ENCODE assay signal across 20 cellular contexts in the genomic region with DNA sequence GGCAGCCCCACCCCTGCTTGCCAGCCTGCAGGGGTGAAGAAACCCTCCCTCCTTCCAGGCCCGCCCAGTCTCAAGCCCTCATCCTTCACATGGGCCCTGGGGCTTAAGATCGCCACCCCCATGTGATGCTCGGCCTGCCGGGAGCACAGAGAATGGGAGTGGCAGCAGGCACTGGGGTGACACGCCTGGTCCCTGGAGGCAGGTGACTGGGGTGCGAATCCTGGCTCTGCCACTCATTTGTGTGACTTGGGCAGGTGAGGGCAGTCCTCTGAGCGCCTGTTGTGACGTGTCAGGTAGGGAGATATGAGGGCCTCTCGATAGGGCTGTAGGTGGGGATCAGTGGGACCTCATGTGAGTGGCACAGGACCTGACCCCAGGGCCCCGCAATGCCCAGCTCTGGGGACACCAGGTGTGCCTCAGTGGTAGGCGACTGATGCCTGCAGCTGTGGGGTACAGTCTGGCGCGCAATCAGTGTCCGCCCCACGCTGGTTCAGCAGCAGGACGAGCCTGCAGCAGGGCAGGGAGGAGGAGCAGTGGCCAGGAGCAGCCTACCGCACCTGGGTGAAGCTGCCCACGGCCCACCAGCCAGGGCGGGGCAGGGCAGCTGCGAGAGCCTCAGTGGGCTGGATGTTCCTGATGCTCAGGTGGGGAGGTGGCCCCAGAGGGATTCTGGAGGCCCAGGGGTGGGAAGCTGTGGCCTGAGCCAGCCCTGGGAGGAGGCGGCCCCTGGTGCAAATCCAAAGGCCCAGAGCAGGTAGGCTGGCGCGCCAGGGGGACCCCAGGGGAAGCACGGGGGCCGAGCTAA. TPM values are rescaled to one million over a fixed set of nuclear protein-coding genes. Genes with fewer than 3 reads are reported as not detected.
DNase-seq lines count a peak whose midpoint lies in the region; ATAC-seq and TF ChIP-seq lines count a peak whose summit lies in the region.
"Had no signal": no experiment of that assay in that cellular context is flagged by ENCODE, and none has a peak within 500 bp of the region (broad histone marks: within the 10 kb centered on the region; RNA-seq: fewer than 3 reads in every experiment).

No MANE protein-coding gene starts in this region.

- H3K36me3 Mint-ChIP-seq in activated T-cell treated with anti-CD3 and anti-CD28 coated beads, Interleukin-2, amount 50 U/mL, for 24 hours (ENCODE audit: low read depth) = no peaks in the 10 kb centered on the region
- no peaks in the 10 kb centered on the region for H3K36me3 Mint-ChIP-seq in activated T-cell treated with anti-CD3 and anti-CD28 coated beads, Interleukin-2, amount 50 U/mL, for 4 hours (ENCODE audit: insufficient read depth)
- no peaks in the 10 kb centered on the region for H3K36me3 Mint-ChIP-seq in activated CD4-positive, alpha-beta memory T cell treated with anti-CD3 and anti-CD28 coated beads for 36 hours
- no peaks in the 10 kb centered on the region for H3K36me3 Mint-ChIP-seq in naive thymus-derived CD8-positive, alpha-beta T cell
- H3K36me3 Mint-ChIP-seq: brain had no signal

- no peak for TF ChIP-seq POLR2A in stomach (IDR thresholded peaks at IDR 0.05)

- no peak for TF ChIP-seq EP300 in stomach (IDR thresholded peaks at IDR 0.05)

- H3K27ac ChIP-seq in left lung (no peak overlapping the region), stomach (no peak overlapping the region)
- H3K27ac ChIP-seq: A549; BLaER1 treated with 17β-estradiol and CSF1 and Interleukin-3, amounts not matched to agents 10 nM and 100 nM; esophagus muscularis mucosa; gastrocnemius medialis; GM23248; neutrophil; transverse colon had no signal

- H3K9me3 ChIP-seq in left lung = no peaks in the 10 kb centered on the region
- no peaks in the 10 kb centered on the region for H3K9me3 ChIP-seq in stomach
- H3K9me3 ChIP-seq: A549; BLaER1 treated with 17β-estradiol and CSF1 and Interleukin-3, amounts not matched to agents 10 nM and 100 nM; esophagus muscularis mucosa; gastrocnemius medialis; neutrophil; transverse colon had no signal

- H3K27me3 ChIP-seq in left lung = peaks cover 16 to 32% of the 10 kb centered on the region in 2 donors
- H3K27me3 ChIP-seq in stomach = peaks cover 0 to 39% (median 35%) of the 10 kb centered on the region in 3 donors

- no peaks in the 10 kb centered on the region for H3K36me3 ChIP-seq in left lung
- no peaks in the 10 kb centered on the region for H3K36me3 ChIP-seq in stomach
- H3K36me3 ChIP-seq: BLaER1 treated with 17β-estradiol and CSF1 and Interleukin-3, amounts not matched to agents 10 nM and 100 nM; esophagus muscularis mucosa; gastrocnemius medialis; neutrophil; transverse colon had no signal

- 79 to 83% (median 80%) methylated on average over 11 to 25 of the region's 25 CpGs for WGBS in stomach, 5 donors

- intact Hi-C loops in activated CD4-positive, alpha-beta memory T cell treated with anti-CD3 and anti-CD28 coated beads for 36 hours (cut with micrococcal nuclease) = no loop called here
- intact Hi-C loops in left lung (cut with DNase I) (no loop called here), stomach (cut with DNase I; ENCODE audit: low total_unique reads) (no loop called here)

- POLR2A ChIA-PET in activated CD4-positive, alpha-beta memory T cell treated with anti-CD3 and anti-CD28 coated beads for 36 hours (lab: Charles Lee) = no interaction called here
- POLR2A ChIA-PET in naive thymus-derived CD8-positive, alpha-beta T cell (lab: Charles Lee) = no interaction called here

- CTCF ChIA-PET in activated CD4-positive, alpha-beta memory T cell treated with anti-CD3 and anti-CD28 coated beads for 36 hours (lab: Charles Lee) = interaction anchor here (1.6 kb wide), 1 partner anchor 30 kb away, joined by 5 read pairs; no protein-coding TSS in a partner anchor

- H3K4me1 ChIP-seq in left lung (peaks cover 0 to 12% of the 10 kb centered on the region in 2 donors), stomach (peaks cover 2 to 16% (median 3%) of the 10 kb centered on the region in 4 donors)
- H3K4me1 ChIP-seq: gastrocnemius medialis had no signal

- DNase-seq in activated T-cell treated with anti-CD3 and anti-CD28 coated beads, Interleukin-2, amount 50 U/mL, for 24 hours = peak; percentile 27
- no peak for DNase-seq in activated T-cell treated with anti-CD3 and anti-CD28 coated beads, Interleukin-2, amount 50 U/mL, for 4 hours
- DNase-seq in activated CD4-positive, alpha-beta memory T cell treated with anti-CD3 and anti-CD28 coated beads for 36 hours = peak; percentile 7
- DNase-seq in left lung (peak; percentile 28 to 76), stomach (peak; percentile 9), ACHN (no peak)
- DNase-seq in naive thymus-derived CD8-positive, alpha-beta T cell = no peak
- DNase-seq: activated CD4-positive, CD25-positive, alpha-beta regulatory T cell; Calu3; effector memory CD4-positive, alpha-beta T cell; gastrocnemius medialis; GM23248; transverse colon had no signal

- H3K4me3 Mint-ChIP-seq in activated T-cell treated with anti-CD3 and anti-CD28 coated beads, Interleukin-2, amount 50 U/mL, for 24 hours = no peak overlapping the region
- H3K4me3 Mint-ChIP-seq in activated T-cell treated with anti-CD3 and anti-CD28 coated beads, Interleukin-2, amount 50 U/mL, for 4 hours = no peak overlapping the region
- no peak overlapping the region for H3K4me3 Mint-ChIP-seq in activated CD4-positive, alpha-beta memory T cell treated with anti-CD3 and anti-CD28 coated beads for 36 hours
- no peak overlapping the region for H3K4me3 Mint-ChIP-seq in naive thymus-derived CD8-positive, alpha-beta T cell
- H3K4me3 Mint-ChIP-seq: activated T-helper 1 cell treated with anti-CD3 and anti-CD28 coated beads, Interleukin-12 subunit alpha, Interleukin-12 subunit beta, Interleukin-2, Interleukin-4 antibody, amounts not matched to agents 30 ng/mL and 10 ng/mL and 1 ng/mL, durations not matched to agents 14 hours and 24 hours and 36 hours; brain had no signal

- TF ChIP-seq CTCF in left lung (IDR thresholded peaks at IDR 0.05) = no peak
- no peak for TF ChIP-seq CTCF in stomach (IDR thresholded peaks at IDR 0.05)

- H3K27me3 Mint-ChIP-seq in activated T-cell treated with anti-CD3 and anti-CD28 coated beads, Interleukin-2, amount 50 U/mL, for 24 hours = peaks cover 31% of the 10 kb centered on the region
- H3K27me3 Mint-ChIP-seq in activated T-cell treated with anti-CD3 and anti-CD28 coated beads, Interleukin-2, amount 50 U/mL, for 4 hours (ENCODE audit: low read depth) = peaks cover 24% of the 10 kb centered on the region
- H3K27me3 Mint-ChIP-seq in activated CD4-positive, alpha-beta memory T cell treated with anti-CD3 and anti-CD28 coated beads for 36 hours = peaks cover 16% of the 10 kb centered on the region
- peaks cover 3 to 40% (median 12%) of the 10 kb centered on the region in 5 donors for H3K27me3 Mint-ChIP-seq in naive thymus-derived CD8-positive, alpha-beta T cell

- H3K4me1 Mint-ChIP-seq in activated T-cell treated with anti-CD3 and anti-CD28 coated beads, Interleukin-2, amount 50 U/mL, for 24 hours (ENCODE audit: low read depth) = peaks cover 5% of the 10 kb centered on the region
- peaks cover 8% of the 10 kb centered on the region for H3K4me1 Mint-ChIP-seq in activated T-cell treated with anti-CD3 and anti-CD28 coated beads, Interleukin-2, amount 50 U/mL, for 4 hours (ENCODE audit: low read depth)
- H3K4me1 Mint-ChIP-seq in activated CD4-positive, alpha-beta memory T cell treated with anti-CD3 and anti-CD28 coated beads for 36 hours (ENCODE audit: low read depth) = peaks cover 7% of the 10 kb centered on the region
- H3K4me1 Mint-ChIP-seq in naive thymus-derived CD8-positive, alpha-beta T cell = peaks cover 4 to 14% (median 10%) of the 10 kb centered on the region in 4 donors

- no peak overlapping the region for H3K4me3 ChIP-seq in left lung
- H3K4me3 ChIP-seq in stomach = no peak overlapping the region
- H3K4me3 ChIP-seq: A549; BLaER1 treated with 17β-estradiol and CSF1 and Interleukin-3, amounts not matched to agents 10 nM and 100 nM; esophagus muscularis mucosa; gastrocnemius medialis; GM23248; transverse colon had no signal

- in situ Hi-C loops in ACHN (cut with HindIII; ENCODE audit: low pct_ligation_motif_present, low pct_unique_long_range_greater_than_20kb, low sequenced_read_pairs) = no loop called here

- ATAC-seq in activated T-cell treated with anti-CD3 and anti-CD28 coated beads, Interleukin-2, amount 50 U/mL, for 4 hours = no peak
- ATAC-seq in left lung (no peak), HG03175 (IDR thresholded peaks at IDR 0.05; ENCODE audit: unreplicated experiment) (no peak)
- no peak for ATAC-seq in naive thymus-derived CD8-positive, alpha-beta T cell
- ATAC-seq: A549, gastrocnemius medialis had no signal

- H3K27ac Mint-ChIP-seq in activated T-cell treated with anti-CD3 and anti-CD28 coated beads, Interleukin-2, amount 50 U/mL, for 24 hours = no peak overlapping the region
- H3K27ac Mint-ChIP-seq in activated CD4-positive, alpha-beta memory T cell treated with anti-CD3 and anti-CD28 coated beads for 36 hours = no peak overlapping the region
- H3K27ac Mint-ChIP-seq in naive thymus-derived CD8-positive, alpha-beta T cell = no peak overlapping the region
- H3K27ac Mint-ChIP-seq: activated T-helper 1 cell treated with anti-CD3 and anti-CD28 coated beads, Interleukin-12 subunit alpha, Interleukin-12 subunit beta, Interleukin-2, Interleukin-4 antibody, amounts not matched to agents 30 ng/mL and 10 ng/mL and 1 ng/mL, durations not matched to agents 14 hours and 24 hours and 36 hours had no signal

- H3K9me3 Mint-ChIP-seq in activated T-cell treated with anti-CD3 and anti-CD28 coated beads, Interleukin-2, amount 50 U/mL, for 24 hours = no peaks in the 10 kb centered on the region
- H3K9me3 Mint-ChIP-seq in activated T-cell treated with anti-CD3 and anti-CD28 coated beads, Interleukin-2, amount 50 U/mL, for 4 hours = no peaks in the 10 kb centered on the region
- H3K9me3 Mint-ChIP-seq in activated CD4-positive, alpha-beta memory T cell treated with anti-CD3 and anti-CD28 coated beads for 36 hours = no peaks in the 10 kb centered on the region
- no peaks in the 10 kb centered on the region for H3K9me3 Mint-ChIP-seq in naive thymus-derived CD8-positive, alpha-beta T cell
- H3K9me3 Mint-ChIP-seq: activated T-helper 1 cell treated with anti-CD3 and anti-CD28 coated beads, Interleukin-12 subunit alpha, Interleukin-12 subunit beta, Interleukin-2, Interleukin-4 antibody, amounts not matched to agents 30 ng/mL and 10 ng/mL and 1 ng/mL, durations not matched to agents 14 hours and 24 hours and 36 hours; brain had no signal

RNA-seq across cellular contexts. Expression of a gene that starts 6.2 kb away (rescaled TPM):
- 1 to 10 TPM; 1.0 to 2.1 (median 1.1) TPM for total RNA-seq in activated T-cell treated with anti-CD3 and anti-CD28 coated beads, Interleukin-2, amount 50 U/mL, for 4 hours
- total RNA-seq in activated CD4-positive, alpha-beta memory T cell treated with anti-CD3 and anti-CD28 coated beads for 36 hours = under 1 TPM; 0.07 to 0.12 TPM
- total RNA-seq in left lung (1 to 10 TPM in 1 of 2 donors, under 1 TPM in 1; 0.12 to 1.8 TPM), stomach (1 to 10 TPM in 1 of 5 donors, under 1 TPM in 1, not detected in 3; 0.29 to 7.0 TPM)
- polyA plus RNA-seq in stomach = under 1 TPM in 2 of 3 donors, not detected in 1; 0.18 to 0.44 TPM
- total RNA-seq in naive thymus-derived CD8-positive, alpha-beta T cell = not detected
- polyA plus RNA-seq in naive thymus-derived CD8-positive, alpha-beta T cell = not detected

RNA-seq across cellular contexts. Expression of a gene that starts 8.5 kb away (rescaled TPM):
- total RNA-seq in activated T-cell treated with anti-CD3 and anti-CD28 coated beads, Interleukin-2, amount 50 U/mL, for 4 hours = not detected
- total RNA-seq in activated CD4-positive, alpha-beta memory T cell treated with anti-CD3 and anti-CD28 coated beads for 36 hours = not detected
- total RNA-seq in left lung (1 to 10 TPM; 4.1 to 4.5 TPM), stomach (1 to 10 TPM in 2 of 5 donors, not detected in 3; 1.3 to 1.5 TPM)
- polyA plus RNA-seq in stomach = 1 to 10 TPM in 1 of 3 donors, under 1 TPM in 2; 0.56 to 1.4 (median 0.78) TPM
- not detected for total RNA-seq in naive thymus-derived CD8-positive, alpha-beta T cell
- not detected for polyA plus RNA-seq in naive thymus-derived CD8-positive, alpha-beta T cell
- total RNA-seq: activated T-helper 1 cell treated with anti-CD3 and anti-CD28 coated beads, Interleukin-12 subunit alpha, Interleukin-12 subunit beta, Interleukin-2, Interleukin-4 antibody, amounts not matched to agents 30 ng/mL and 10 ng/mL and 1 ng/mL, durations not matched to agents 14 hours and 24 hours and 36 hours; Calu3 had no signal

Comparison
In these comparisons a context has a peak if more than half of its experiments do, and no peak if none do; other contexts are left out.
1. DNase-seq: peak in activated T-cell treated with anti-CD3 and anti-CD28 coated beads, Interleukin-2, amount 50 U/mL, for 24 hours (single experiment), activated CD4-positive, alpha-beta memory T cell treated with anti-CD3 and anti-CD28 coated beads for 36 hours (single experiment), left lung (2 of 2) and stomach (single experiment); none in activated T-cell treated with anti-CD3 and anti-CD28 coated beads, Interleukin-2, amount 50 U/mL, for 4 hours (single experiment), ACHN (single experiment) and naive thymus-derived CD8-positive, alpha-beta T cell (0 of 10).